In the genomic region with DNA sequence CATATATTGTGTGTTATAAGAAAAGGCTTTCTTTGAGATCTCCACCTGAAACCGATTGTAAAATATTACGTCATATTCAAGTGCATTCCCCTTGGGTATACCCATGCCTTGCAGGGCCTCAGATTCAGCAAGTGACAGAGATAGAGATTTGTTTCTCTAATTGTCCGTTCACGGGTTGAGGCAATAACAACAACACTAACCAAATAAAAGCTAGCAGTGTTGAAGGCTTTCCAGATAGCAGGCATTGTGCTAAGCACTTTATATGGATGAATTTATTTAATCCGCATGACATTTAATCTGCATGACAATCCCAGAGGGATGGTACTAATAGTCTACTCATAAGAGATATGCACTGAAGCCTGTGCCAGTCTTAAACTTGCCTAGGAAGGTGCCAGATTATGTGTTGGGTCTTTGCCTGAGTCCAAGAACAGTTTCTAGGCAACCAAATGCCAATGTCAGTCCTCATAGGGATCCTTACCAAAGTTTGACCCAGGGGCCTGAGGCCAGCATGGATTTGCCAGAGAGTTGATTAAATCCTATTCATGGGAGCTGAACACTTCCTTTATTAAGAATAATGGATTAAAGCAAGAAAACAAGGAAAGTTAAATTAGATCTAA, we compare ENCODE assay signal across 23 cellular contexts. TPM values are rescaled to one million over a fixed set of nuclear protein-coding genes. Genes with fewer than 3 reads are reported as not detected.
A peak's percentile ranks its signal among the peaks of the same experiment; 100 is the strongest.
DNase-seq lines count a peak whose midpoint lies in the region; ATAC-seq and TF ChIP-seq lines count a peak whose summit lies in the region.
"Had no signal": no experiment of that assay in that cellular context is flagged by ENCODE, and none has a peak within 500 bp of the region (broad histone marks: within the 10 kb centered on the region; RNA-seq: fewer than 3 reads in every experiment).

No MANE protein-coding gene starts in this region.

- no peaks in the 10 kb centered on the region for H3K79me1 ChIP-seq in mesenchymal stem cell (replicated peaks; ENCODE audit: low read length, poor library complexity, severe bottlenecking)

- H3K27me3 ChIP-seq in left ventricle myocardium inferior (ENCODE audit: low read depth) (no peaks in the 10 kb centered on the region), SJSA1 (replicated peaks) (no peaks in the 10 kb centered on the region), mesenchymal stem cell (ENCODE audit: control insufficient read depth in 1 of 2, insufficient read depth in 1 of 2, low read length in 2 of 2) (no peaks in the 10 kb centered on the region)
- H3K27me3 ChIP-seq: stomach, tibial artery had no signal

- no peak overlapping the region for H3K18ac ChIP-seq in mesenchymal stem cell (ENCODE audit: low read depth in 1 of 2, low read length in 2 of 2)

- H3K4me1 ChIP-seq in left ventricle myocardium inferior (peaks cover 4% of the 10 kb centered on the region), SJSA1 (replicated peaks) (peaks cover 30% of the 10 kb centered on the region), mesenchymal stem cell (ENCODE audit: control insufficient read depth, insufficient read depth, low read depth, low read length) (peaks cover 15% of the 10 kb centered on the region)
- H3K4me1 ChIP-seq: tibial artery had no signal

- peak overlapping the region; percentile 96 for H2AK5ac ChIP-seq in mesenchymal stem cell (ENCODE audit: low read length, severe bottlenecking)

- H3K36me3 ChIP-seq in left ventricle myocardium inferior (no peaks in the 10 kb centered on the region), SJSA1 (no peaks in the 10 kb centered on the region), mesenchymal stem cell (ENCODE audit: control insufficient read depth in 1 of 2, insufficient read depth in 2 of 2, low read depth in 1 of 2, low read length in 2 of 2) (no peaks in the 10 kb centered on the region)
- H3K36me3 ChIP-seq: stomach, tibial artery had no signal

- peak; percentile 84 for ATAC-seq in Right ventricle myocardium superior (ENCODE audit: poor library complexity)
- no peak for ATAC-seq in effector memory CD8-positive, alpha-beta T cell (replicated peaks)

- H2AFZ ChIP-seq in mesenchymal stem cell (ENCODE audit: low read depth, low read length), result no peak overlapping the region

- no peak overlapping the region for H3K27ac ChIP-seq in left ventricle myocardium inferior (replicated peaks)
- H3K27ac ChIP-seq in SJSA1, result peak overlapping the region; percentile 88
- H3K27ac ChIP-seq in mesenchymal stem cell (ENCODE audit: low read length, poor library complexity, severe bottlenecking), result no peak overlapping the region
- H3K27ac ChIP-seq: stomach, tibial artery had no signal

- peaks cover 5% of the 10 kb centered on the region for H3K9me3 ChIP-seq in left ventricle myocardium inferior (replicated peaks)
- H3K9me3 ChIP-seq in SJSA1 (replicated peaks), result no peaks in the 10 kb centered on the region
- no peaks in the 10 kb centered on the region for H3K9me3 ChIP-seq in mesenchymal stem cell (ENCODE audit: control insufficient read depth, low read length)
- H3K9me3 ChIP-seq: stomach, tibial artery had no signal

- intact Hi-C loops in Right ventricle myocardium superior (cut with DNase I) (no loop called here), left ventricle myocardium inferior (cut with micrococcal nuclease) (no loop called here)

- no peak overlapping the region for H2BK15ac ChIP-seq in mesenchymal stem cell (ENCODE audit: low read depth, poor library complexity, severe bottlenecking)

- H3K4me3 Mint-ChIP-seq in effector memory CD8-positive, alpha-beta T cell, result no peak overlapping the region
- H3K4me3 Mint-ChIP-seq: T-helper 2 cell treated with Interferon-gamma antibody and Interleukin-4, amounts not matched to agents 5 μg/mL and 100 μg/mL, for 36 hours had no signal

- H3K27ac Mint-ChIP-seq in effector memory CD8-positive, alpha-beta T cell, result no peak overlapping the region
- H3K27ac Mint-ChIP-seq: T-helper 2 cell treated with Interferon-gamma antibody and Interleukin-4, amounts not matched to agents 5 μg/mL and 100 μg/mL, for 36 hours had no signal

- H3K4me2 ChIP-seq in mesenchymal stem cell (ENCODE audit: low read length, poor library complexity, severe bottlenecking), result no peak overlapping the region
- H3K4me2 ChIP-seq: smooth muscle cell had no signal

- no peaks in the 10 kb centered on the region for H3K27me3 Mint-ChIP-seq in effector memory CD8-positive, alpha-beta T cell

- peaks cover 11 to 14% of the 10 kb centered on the region in 2 donors for H3K9me3 Mint-ChIP-seq in effector memory CD8-positive, alpha-beta T cell

- no peak overlapping the region for H3K4me3 ChIP-seq in left ventricle myocardium inferior
- H3K4me3 ChIP-seq in SJSA1, result no peak overlapping the region
- no peak overlapping the region for H3K4me3 ChIP-seq in mesenchymal stem cell (ENCODE audit: insufficient read depth in 1 of 2, low read depth in 1 of 2, low read length in 2 of 2)
- H3K4me3 ChIP-seq: lung, smooth muscle cell, stomach, tibial artery had no signal

- no peaks in the 10 kb centered on the region for H3K36me3 Mint-ChIP-seq in effector memory CD8-positive, alpha-beta T cell (ENCODE audit: insufficient read depth)

- no peak overlapping the region for H3K14ac ChIP-seq in mesenchymal stem cell (ENCODE audit: low read length in 2 of 2)

- no peak overlapping the region for H4K91ac ChIP-seq in mesenchymal stem cell (ENCODE audit: low read length)

- H2BK12ac ChIP-seq in mesenchymal stem cell (ENCODE audit: low read length in 2 of 2), result no peak overlapping the region

- H3K4me1 Mint-ChIP-seq in effector memory CD8-positive, alpha-beta T cell (ENCODE audit: low read depth in 2 of 2), result no peaks in the 10 kb centered on the region

- H2BK5ac ChIP-seq in mesenchymal stem cell (ENCODE audit: low read depth, low read length, poor library complexity, severe bottlenecking), result no peak overlapping the region

- 93% methylated on average over 3 of the region's 5 CpGs for WGBS in mesenchymal stem cell

- H3K23ac ChIP-seq in mesenchymal stem cell (ENCODE audit: low read length in 2 of 2), result no peak overlapping the region

- no peak overlapping the region for H2BK120ac ChIP-seq in mesenchymal stem cell (ENCODE audit: low read depth, low read length)

- H3K4ac ChIP-seq in mesenchymal stem cell (ENCODE audit: low read depth in 1 of 2, low read length in 2 of 2), result no peak overlapping the region

- no peak for TF ChIP-seq CTCF in left ventricle myocardium inferior (IDR thresholded peaks at IDR 0.05; ENCODE audit: borderline replicate concordance)

- DNase-seq in Right ventricle myocardium superior, result no peak
- no peak for DNase-seq in left ventricle myocardium inferior
- no peak for DNase-seq in SJSA1 (ENCODE audit: low read depth in 1 of 2, low spot score in 2 of 2)
- no peak for DNase-seq in mesenchymal stem cell
- DNase-seq in DMS 273 treated with DMSO at 0.1 percent for 48 hours (lab: John Stamatoyannopoulos, UW), result no peak
- no peak for DNase-seq in NCI-H1694 treated with DMSO at 0.1 percent for 48 hours (lab: John Stamatoyannopoulos, UW)
- DNase-seq in effector memory CD8-positive, alpha-beta T cell, result no peak
- DNase-seq in germinal center (ENCODE audit: low spot score), result no peak
- DNase-seq: ACHN; activated effector memory CD4-positive, alpha-beta T cell treated with anti-CD3 and anti-CD28 coated beads, Interleukin-2, amount 50 U/mL, for 16 hours; cerebellar nuclear complex; DMS53; H7; kidney; NCI-H1092 treated with DMSO at 0.1 percent for 48 hours; NCI-H187 treated with DMSO at 0.1 percent for 48 hours; NCI-H446; stimulated activated CD4-positive, alpha-beta T cell treated with anti-CD3 and anti-CD28 coated beads, Interleukin-1b, Interleukin-23, amount 100 ng/mL, for 48 hours; stomach; tibial artery had no signal

- no peak overlapping the region for H4K8ac ChIP-seq in mesenchymal stem cell (ENCODE audit: low read length)

- H3K9ac ChIP-seq in mesenchymal stem cell (ENCODE audit: low read length), result no peak overlapping the region

RNA-seq across cellular contexts. Expression of a gene that starts 37.7 kb away (rescaled TPM):
- total RNA-seq in Right ventricle myocardium superior (48.0 TPM), left ventricle myocardium inferior (59.1 TPM)
- 338 and 483 TPM in 2 replicates for total RNA-seq in SJSA1 (2014; rRNA removed; shearing (Covaris generic))
- 137 TPM for polyA plus RNA-seq in mesenchymal stem cell (2013, experiment 1 of 2)
- 119 TPM for polyA plus RNA-seq in mesenchymal stem cell (2013, experiment 2 of 2)
